Comparison of ENCODE assay signal across 8 cellular contexts in genomic region chr2:75787532-75788132, GRCh38.
DNase-seq lines count a peak whose midpoint lies in the region; ATAC-seq, FAIRE-seq and TF ChIP-seq lines count a peak whose summit lies in the region.

No MANE protein-coding gene starts in this region.

- H3K27me3 ChIP-seq in BE2C: no peaks in the 10 kb centered on the region
- no peaks in the 10 kb centered on the region for H3K27me3 ChIP-seq in MM.1S (replicated peaks; ENCODE audit: insufficient read depth, low read length)

- TF ChIP-seq CTCF in BE2C (IDR thresholded peaks at IDR 0.05; ENCODE audit: low read depth, low read length) (peak; percentile 41), MM.1S (IDR thresholded peaks at IDR 0.05; ENCODE audit: low read length) (peak; percentile 57)

- no peak overlapping the region for H3K4me2 ChIP-seq in MM.1S (ENCODE audit: low read depth, low read length)

- no peak overlapping the region for H3K27ac ChIP-seq in MM.1S (ENCODE audit: low read length)

- H3K9me3 ChIP-seq in BE2C: no peaks in the 10 kb centered on the region
- H3K9me3 ChIP-seq in MM.1S (replicated peaks; ENCODE audit: insufficient read depth, low read length): no peaks in the 10 kb centered on the region

- H3K79me2 ChIP-seq in MM.1S (ENCODE audit: low read length): no peaks in the 10 kb centered on the region

- H3K4me3 ChIP-seq in BE2C (ENCODE audit: low read depth, low read length): no peak overlapping the region
- no peak overlapping the region for H3K4me3 ChIP-seq in MM.1S (ENCODE audit: low read length)

- H3K9ac ChIP-seq in MM.1S (ENCODE audit: low read length): no peak overlapping the region

- H3K9me2 ChIP-seq in MM.1S (replicated peaks; ENCODE audit: insufficient read depth, low read length): no peaks in the 10 kb centered on the region

- H3K36me3 ChIP-seq in BE2C (no peaks in the 10 kb centered on the region), MM.1S (replicated peaks; ENCODE audit: insufficient read depth, low read length) (no peaks in the 10 kb centered on the region)

- H3K4me1 ChIP-seq in BE2C: no peaks in the 10 kb centered on the region
- H3K4me1 ChIP-seq in MM.1S (ENCODE audit: low read length): no peaks in the 10 kb centered on the region

- ATAC-seq in GM19035 (IDR thresholded peaks at IDR 0.05; ENCODE audit: unreplicated experiment): peak; percentile 58

- no peak for DNase-seq in BE2C
- peak; percentile 58 for DNase-seq in MM.1S
- DNase-seq in SKM-1 treated with dmso at 0.1 percent for 144 hours (lab: John Stamatoyannopoulos, UW; ENCODE audit: unreplicated experiment): peak; percentile 33
- peak; percentile 8 for DNase-seq in hepatic stellate cell (ENCODE audit: low spot score)
- peak; percentile 45 for DNase-seq in urothelium cell line (ENCODE audit: low spot score)
- DNase-seq in HK-2 (ENCODE audit: unreplicated experiment): no peak
- no peak for DNase-seq in stimulated activated CD4-positive, alpha-beta T cell treated with anti-CD3 and anti-CD28 coated beads, Interleukin-4, amount 100 ng/mL, for 1 hour

- no peaks in the 10 kb centered on the region for H4K20me1 ChIP-seq in MM.1S (ENCODE audit: insufficient read depth, low read length)

- no peak for FAIRE-seq in urothelium cell line (lab: Jason Lieb, UNC)

- 0 out of 2 replicates have a peak overlapping the region, but pooled peaks have one; percentile 20 for H2AFZ ChIP-seq in MM.1S (ENCODE audit: low read length)

- no peaks in the 10 kb centered on the region for H3F3A ChIP-seq in MM.1S (ENCODE audit: insufficient read depth, low read length)

Comparison
In these comparisons a context has a peak if more than half of its experiments do, and no peak if none do; other contexts are left out.
1. DNase-seq: peak in MM.1S (single experiment), SKM-1 treated with dmso at 0.1 percent for 144 hours (single experiment), hepatic stellate cell (single experiment) and urothelium cell line (single experiment); none in BE2C (single experiment), HK-2 (single experiment) and stimulated activated CD4-positive, alpha-beta T cell treated with anti-CD3 and anti-CD28 coated beads, Interleukin-4, amount 100 ng/mL, for 1 hour (single experiment).